ENCODE assay signal across 8 cellular contexts in genomic region chr12:92506460-92506859, GRCh38.
DNase-seq lines count a peak whose midpoint lies in the region; ATAC-seq, FAIRE-seq and TF ChIP-seq lines count a peak whose summit lies in the region.

No MANE protein-coding gene starts in this region.

- peak overlapping the region in 1 of 2 donors; percentile 4 for H3K9ac ChIP-seq in kidney (ENCODE audit: low read length in 2 of 2)

- no peak overlapping the region for H3K4me3 ChIP-seq in kidney (ENCODE audit: low read length in 2 of 2)

- CTCF ChIA-PET in activated CD4-positive, alpha-beta T cell treated with anti-CD3 and anti-CD28 coated beads for 36 hours (lab: Charles Lee): interaction anchor here (0.7 to 5.6 kb wide), 9 partner anchors 9 to 489 kb away, joined by 3 to 50 read pairs (median 5); no protein-coding TSS in a partner anchor
- CTCF ChIA-PET in activated B cell treated with CpG ODN at 0.5 μM for 24 hours (lab: Charles Lee): interaction anchor here (1.2 to 6.7 kb wide), 4 partner anchors 33 to 361 kb away, joined by 3 to 58 read pairs (median 5); partner anchors contain the start of gene BTG1

- no peak for ATAC-seq in activated CD4-positive, alpha-beta T cell treated with anti-CD3 and anti-CD28 coated beads for 36 hours
- ATAC-seq in activated B cell treated with CpG ODN at 0.5 μM for 24 hours (ENCODE audit: low read depth) (no peak), GM18511 (IDR thresholded peaks at IDR 0.05; ENCODE audit: unreplicated experiment) (no peak), HG03135 (IDR thresholded peaks at IDR 0.05; ENCODE audit: unreplicated experiment) (no peak)
- ATAC-seq in stimulated activated effector memory CD8-positive, alpha-beta T cell treated with anti-CD3 and anti-CD28 coated beads, Interleukin-12 subunit alpha, Interleukin-12 subunit beta, amount 100 ng/mL, for 72 hours: no peak

- no peaks in the 10 kb centered on the region for H3K36me3 ChIP-seq in kidney (ENCODE audit: control insufficient read depth in 1 of 2, insufficient read depth in 2 of 2, low read length in 2 of 2)

- H3K27me3 Mint-ChIP-seq in activated CD4-positive, alpha-beta T cell treated with anti-CD3 and anti-CD28 coated beads for 36 hours: no peaks in the 10 kb centered on the region
- no peaks in the 10 kb centered on the region for H3K27me3 Mint-ChIP-seq in activated B cell treated with CpG ODN at 0.5 μM for 24 hours

- no peaks in the 10 kb centered on the region for H3K9me3 ChIP-seq in kidney (ENCODE audit: control insufficient read depth in 1 of 2, low read length in 2 of 2)

- peak overlapping the region in 1 of 2 donors; percentile 71 for H3K27ac ChIP-seq in kidney (ENCODE audit: low read depth in 2 of 2, low read length in 2 of 2)

- no peak for DNase-seq in activated CD4-positive, alpha-beta T cell treated with anti-CD3 and anti-CD28 coated beads for 36 hours
- DNase-seq in activated CD4-positive, alpha-beta T cell treated with anti-CD3 and anti-CD28 coated beads, Interleukin-2, amount 50 U/mL, for 1 hour: no peak
- no peak for DNase-seq in activated B cell treated with CpG ODN at 0.5 μM for 24 hours
- no peak for DNase-seq in kidney
- no peak for DNase-seq in stimulated activated effector memory CD8-positive, alpha-beta T cell treated with anti-CD3 and anti-CD28 coated beads, Interleukin-12 subunit alpha, Interleukin-12 subunit beta, amount 100 ng/mL, for 72 hours (ENCODE audit: low spot score in 2 of 2)
- DNase-seq in SKM-1 (lab: John Stamatoyannopoulos, UW; ENCODE audit: unreplicated experiment): no peak

- no peak for FAIRE-seq in kidney (lab: Jason Lieb, UNC)

- peaks cover 50% of the 10 kb centered on the region for H3K4me1 Mint-ChIP-seq in activated CD4-positive, alpha-beta T cell treated with anti-CD3 and anti-CD28 coated beads for 36 hours
- peaks cover 64% of the 10 kb centered on the region for H3K4me1 Mint-ChIP-seq in activated B cell treated with CpG ODN at 0.5 μM for 24 hours
- H3K4me1 Mint-ChIP-seq in stimulated activated effector memory CD8-positive, alpha-beta T cell treated with anti-CD3 and anti-CD28 coated beads, Interleukin-12 subunit alpha, Interleukin-12 subunit beta, amount 100 ng/mL, for 72 hours: peaks cover 36% of the 10 kb centered on the region

- H3K27ac Mint-ChIP-seq in activated CD4-positive, alpha-beta T cell treated with anti-CD3 and anti-CD28 coated beads for 36 hours: peak overlapping the region; percentile 99
- H3K27ac Mint-ChIP-seq in activated B cell treated with CpG ODN at 0.5 μM for 24 hours: peak overlapping the region; percentile 94
- H3K27ac Mint-ChIP-seq in stimulated activated effector memory CD8-positive, alpha-beta T cell treated with anti-CD3 and anti-CD28 coated beads, Interleukin-12 subunit alpha, Interleukin-12 subunit beta, amount 100 ng/mL, for 72 hours: peak overlapping the region; percentile 94

- no peak for TF ChIP-seq CTCF in activated B cell treated with CpG ODN at 0.5 μM for 24 hours (IDR thresholded peaks at IDR 0.05)
- peak; percentile 21 for TF ChIP-seq CTCF in kidney (IDR thresholded peaks at IDR 0.05; ENCODE audit: borderline replicate concordance, extremely low read depth, insufficient read depth)

- POLR2A ChIA-PET in activated CD4-positive, alpha-beta T cell treated with anti-CD3 and anti-CD28 coated beads for 36 hours (lab: Charles Lee): interaction anchor here (1.3 kb wide), 1 partner anchor 33 kb away, joined by 3 read pairs; no protein-coding TSS in a partner anchor
- POLR2A ChIA-PET in activated B cell treated with CpG ODN at 0.5 μM for 24 hours (lab: Charles Lee): interaction anchor here (0.5 to 11.4 kb wide), 22 partner anchors 10 to 362 kb away, joined by 3 to 167 read pairs (median 11); partner anchors contain the start of gene BTG1

- H3K4me3 Mint-ChIP-seq in activated CD4-positive, alpha-beta T cell treated with anti-CD3 and anti-CD28 coated beads for 36 hours: peak overlapping the region; percentile 72
- peak overlapping the region; percentile 56 for H3K4me3 Mint-ChIP-seq in activated B cell treated with CpG ODN at 0.5 μM for 24 hours
- H3K4me3 Mint-ChIP-seq in stimulated activated effector memory CD8-positive, alpha-beta T cell treated with anti-CD3 and anti-CD28 coated beads, Interleukin-12 subunit alpha, Interleukin-12 subunit beta, amount 100 ng/mL, for 72 hours: peak overlapping the region; percentile 72

- peaks cover 3% of the 10 kb centered on the region for H3K36me3 Mint-ChIP-seq in activated CD4-positive, alpha-beta T cell treated with anti-CD3 and anti-CD28 coated beads for 36 hours (ENCODE audit: low read depth)
- H3K36me3 Mint-ChIP-seq in activated B cell treated with CpG ODN at 0.5 μM for 24 hours (ENCODE audit: low read depth): peaks cover 1% of the 10 kb centered on the region
- H3K36me3 Mint-ChIP-seq in stimulated activated effector memory CD8-positive, alpha-beta T cell treated with anti-CD3 and anti-CD28 coated beads, Interleukin-12 subunit alpha, Interleukin-12 subunit beta, amount 100 ng/mL, for 72 hours: peaks cover 7% of the 10 kb centered on the region

- peaks cover 32 to 42% of the 10 kb centered on the region in 2 donors for H3K4me1 ChIP-seq in kidney (ENCODE audit: control insufficient read depth in 1 of 2, insufficient read depth in 1 of 2, low read depth in 1 of 2, low read length in 2 of 2)

- intact Hi-C loops in activated CD4-positive, alpha-beta T cell treated with anti-CD3 and anti-CD28 coated beads for 36 hours (cut with DNase I, micrococcal nuclease): loop anchor here (5.0 to 10.0 kb wide), 4 partner anchors 289 to 732 kb away; partner anchors contain the start of gene EEA1 (in 1 of the 2)
- intact Hi-C loops in activated B cell treated with CpG ODN at 0.5 μM for 24 hours (cut with micrococcal nuclease) (no loop called here), kidney (cut with DNase I) (no loop called here)

- peaks cover 7% of the 10 kb centered on the region for H3K9me3 Mint-ChIP-seq in activated CD4-positive, alpha-beta T cell treated with anti-CD3 and anti-CD28 coated beads for 36 hours (ENCODE audit: low read depth)
- peaks cover 2% of the 10 kb centered on the region for H3K9me3 Mint-ChIP-seq in activated B cell treated with CpG ODN at 0.5 μM for 24 hours
- H3K9me3 Mint-ChIP-seq in stimulated activated effector memory CD8-positive, alpha-beta T cell treated with anti-CD3 and anti-CD28 coated beads, Interleukin-12 subunit alpha, Interleukin-12 subunit beta, amount 100 ng/mL, for 72 hours: no peaks in the 10 kb centered on the region

Comparison
In these comparisons a context has a peak if more than half of its experiments do, and no peak if none do; other contexts are left out.
1. intact Hi-C loops: an anchor here in activated CD4-positive, alpha-beta T cell treated with anti-CD3 and anti-CD28 coated beads for 36 hours (5.0 to 10.0 kb wide); none called in activated B cell treated with CpG ODN at 0.5 μM for 24 hours and kidney.